18 cellular contexts compared by ENCODE assay signal in genomic region chr20:6783752-6784725, GRCh38. TPM values are rescaled to one million over a fixed set of nuclear protein-coding genes. Genes with fewer than 3 reads are reported as not detected.
DNase-seq lines count a peak whose midpoint lies in the region; ATAC-seq and TF ChIP-seq lines count a peak whose summit lies in the region.
"Had no signal": no experiment of that assay in that cellular context is flagged by ENCODE, and none has a peak within 500 bp of the region (broad histone marks: within the 10 kb centered on the region; RNA-seq: fewer than 3 reads in every experiment).

No MANE protein-coding gene starts in this region.

- H3K9me3 ChIP-seq in Loucy (ENCODE audit: insufficient read depth, low read depth, low read length): no peaks in the 10 kb centered on the region
- H3K9me3 ChIP-seq: SJSA1 had no signal

- peak; percentile 77 for DNase-seq in astrocyte of the spinal cord (ENCODE audit: low read depth, low spot score)
- DNase-seq in iris pigment epithelial cell (ENCODE audit: low read depth): peak; percentile 68
- peak; percentile 49 for DNase-seq in renal cortical epithelial cell (ENCODE audit: low read depth)
- DNase-seq in GM23338 (ENCODE audit: low spot score): no peak
- no peak for DNase-seq in CD1c-positive myeloid dendritic cell (ENCODE audit: extremely low spot score)
- DNase-seq: activated CD4-positive, alpha-beta T cell treated with anti-CD3 and anti-CD28 coated beads, Interleukin-2, amount 50 U/mL, for 4 hours; DND-41; erythroblast; hypothalamus; Karpas-422; naive thymus-derived CD8-positive, alpha-beta T cell; NCI-H1694; NCI-H446 had no signal

- no peak overlapping the region for H3K4me3 Mint-ChIP-seq in GM23338
- H3K4me3 Mint-ChIP-seq: CD14-positive monocyte; naive thymus-derived CD8-positive, alpha-beta T cell had no signal

- no peaks in the 10 kb centered on the region for H3K36me3 ChIP-seq in Loucy (ENCODE audit: insufficient read depth, low read length)
- H3K36me3 ChIP-seq in GM23338 (ENCODE audit: insufficient read depth): no peaks in the 10 kb centered on the region
- H3K36me3 ChIP-seq: SJSA1 had no signal

- no peak for TF ChIP-seq CTCF in Loucy (conservative IDR thresholded peaks at IDR 0.05; ENCODE audit: low read length)
- TF ChIP-seq CTCF in astrocyte of the spinal cord (IDR thresholded peaks at IDR 0.05; ENCODE audit: low read depth, low read length): no peak
- no peak for TF ChIP-seq CTCF in GM23338 (conservative IDR thresholded peaks at IDR 0.05; ENCODE audit: low read depth in 2 of 2)

- peak overlapping the region; percentile 26 for H3K4me3 ChIP-seq in Loucy (ENCODE audit: low read length, poor library complexity, severe bottlenecking)
- H3K4me3 ChIP-seq in astrocyte of the spinal cord (ENCODE audit: low read depth, low read length): no peak overlapping the region
- no peak overlapping the region for H3K4me3 ChIP-seq in GM23338
- H3K4me3 ChIP-seq: SJSA1 had no signal

- H3K27me3 Mint-ChIP-seq in GM23338 (ENCODE audit: insufficient read depth, low read depth, poor library complexity): no peaks in the 10 kb centered on the region

- H2AFZ ChIP-seq in Loucy (ENCODE audit: low read length) (peak overlapping the region; percentile 73), GM23338 (no peak overlapping the region)

- H3K27ac Mint-ChIP-seq in GM23338: no peak overlapping the region
- H3K27ac Mint-ChIP-seq: CD14-positive monocyte; naive thymus-derived CD8-positive, alpha-beta T cell had no signal

- H3K36me3 Mint-ChIP-seq in GM23338 (ENCODE audit: low read depth): no peaks in the 10 kb centered on the region; the same call in 2 of the 3 replicates
- H3K36me3 Mint-ChIP-seq: CD14-positive monocyte; naive thymus-derived CD8-positive, alpha-beta T cell had no signal

- H3K79me2 ChIP-seq in Loucy (ENCODE audit: insufficient read depth, low read length) (no peaks in the 10 kb centered on the region), GM23338 (replicated peaks; ENCODE audit: insufficient read depth) (no peaks in the 10 kb centered on the region)

- H3K27ac ChIP-seq in GM23338 (ENCODE audit: low read depth): no peak overlapping the region
- H3K27ac ChIP-seq: SJSA1 had no signal

- ATAC-seq in GM23338: no peak
- ATAC-seq in SK-N-SH treated with all-trans-retinoic acid at 6 μM for 48 hours: no peak
- no peak for ATAC-seq in GM21529 (IDR thresholded peaks at IDR 0.05; ENCODE audit: unreplicated experiment)
- ATAC-seq: naive thymus-derived CD8-positive, alpha-beta T cell had no signal

- H4K20me1 ChIP-seq in Loucy (ENCODE audit: insufficient read depth, low read length, poor library complexity, severe bottlenecking): no peaks in the 10 kb centered on the region
- H4K20me1 ChIP-seq in GM23338 (replicated peaks; ENCODE audit: insufficient read depth): no peaks in the 10 kb centered on the region

- H3K9me2 ChIP-seq in Loucy (replicated peaks; ENCODE audit: low read depth, low read length) (no peaks in the 10 kb centered on the region), GM23338 (ENCODE audit: insufficient read depth) (no peaks in the 10 kb centered on the region)

- H3K4me2 ChIP-seq in Loucy (ENCODE audit: low read depth, low read length, poor library complexity, severe bottlenecking): peak overlapping the region; percentile 65
- no peak overlapping the region for H3K4me2 ChIP-seq in GM23338

- H3K4me1 ChIP-seq in Loucy (ENCODE audit: insufficient read depth, low read length, poor library complexity, severe bottlenecking) (peaks cover 26% of the 10 kb centered on the region), GM23338 (ENCODE audit: insufficient read depth) (peaks cover 2% of the 10 kb centered on the region; the same call in 1 of the 2 replicates)
- H3K4me1 ChIP-seq: SJSA1 had no signal

- peaks cover 17% of the 10 kb centered on the region; the same call in 2 of the 3 replicates for H3K4me1 Mint-ChIP-seq in GM23338
- H3K4me1 Mint-ChIP-seq: CD14-positive monocyte; naive thymus-derived CD8-positive, alpha-beta T cell had no signal

- in situ Hi-C loops in astrocyte of the spinal cord (cut with HindIII; ENCODE audit: low sequenced_read_pairs): no loop called here

- no peaks in the 10 kb centered on the region; the same call in 1 of the 2 replicates for H3F3A ChIP-seq in Loucy (ENCODE audit: low read depth)
- no peaks in the 10 kb centered on the region for H3F3A ChIP-seq in GM23338 (replicated peaks; ENCODE audit: low read depth)

- peak overlapping the region; percentile 13 for H3K9ac ChIP-seq in Loucy (ENCODE audit: low read depth, low read length, poor library complexity, severe bottlenecking)

- H3K9me3 Mint-ChIP-seq in GM23338: no peaks in the 10 kb centered on the region
- H3K9me3 Mint-ChIP-seq: CD14-positive monocyte had no signal

- H3K27me3 ChIP-seq in Loucy (ENCODE audit: insufficient read depth, low read length, poor library complexity, severe bottlenecking): no peaks in the 10 kb centered on the region
- no peaks in the 10 kb centered on the region for H3K27me3 ChIP-seq in GM23338 (ENCODE audit: insufficient read depth)
- H3K27me3 ChIP-seq: SJSA1 had no signal

TF ChIP-seq in GM23338, 12 proteins besides CTCF, POLR2A, EP300 and RAD21 (continues in another document):
- TF ChIP-seq ETS1 (IDR thresholded peaks at IDR 0.05) (no peak), REST (IDR thresholded peaks at IDR 0.05; ENCODE audit: unreplicated experiment) (no peak)

TF ChIP-seq in SK-N-SH treated with all-trans-retinoic acid at 6 μM for 48 hours, 23 proteins besides CTCF, POLR2A, EP300 and RAD21:
- TF ChIP-seq ZFP3 (CRISPR knock-in tag; IDR thresholded peaks at IDR 0.05) (no peak), ARNTL (CRISPR knock-in tag; IDR thresholded peaks at IDR 0.05; ENCODE audit: borderline replicate concordance, low read depth) (no peak), BACH2 (CRISPR knock-in tag; IDR thresholded peaks at IDR 0.05; ENCODE audit: borderline replicate concordance) (no peak), PPARA (CRISPR knock-in tag; IDR thresholded peaks at IDR 0.05; ENCODE audit: borderline replicate concordance) (no peak), OSR1 (CRISPR knock-in tag; IDR thresholded peaks at IDR 0.05) (no peak), CSDC2 (CRISPR knock-in tag; IDR thresholded peaks at IDR 0.05) (no peak), ESRRG (CRISPR knock-in tag; IDR thresholded peaks at IDR 0.05) (no peak), ZNF70 (CRISPR knock-in tag; IDR thresholded peaks at IDR 0.05) (no peak), ZFP30 (CRISPR knock-in tag; IDR thresholded peaks at IDR 0.05) (no peak)

RNA-seq across cellular contexts. Expression of gene BMP2, which starts 16.6 kb away (rescaled TPM):
- total RNA-seq in renal cortical epithelial cell: 16.7 and 17.2 TPM in 2 replicates
- 1.0 and 1.5 TPM in 2 replicates for total RNA-seq in GM23338 (2014; rRNA removed; shearing (Covaris generic))
- polyA plus RNA-seq in GM23338 (2016; fragmentation: Nextera tagmentation; extraction: Ambion mirVana): 0.73 and 0.92 TPM in 2 replicates
- total RNA-seq: naive thymus-derived CD8-positive, alpha-beta T cell had no signal
- polyA plus RNA-seq: CD14-positive monocyte; naive thymus-derived CD8-positive, alpha-beta T cell had no signal

Comparison
In these comparisons a context has a peak if more than half of its experiments do, and no peak if none do; other contexts are left out.
1. DNase-seq: peak in astrocyte of the spinal cord (single experiment), iris pigment epithelial cell (single experiment) and renal cortical epithelial cell (single experiment); none in GM23338 (single experiment) and CD1c-positive myeloid dendritic cell (single experiment).